ENCODE assay signal across 8 cellular contexts in the genomic region with DNA sequence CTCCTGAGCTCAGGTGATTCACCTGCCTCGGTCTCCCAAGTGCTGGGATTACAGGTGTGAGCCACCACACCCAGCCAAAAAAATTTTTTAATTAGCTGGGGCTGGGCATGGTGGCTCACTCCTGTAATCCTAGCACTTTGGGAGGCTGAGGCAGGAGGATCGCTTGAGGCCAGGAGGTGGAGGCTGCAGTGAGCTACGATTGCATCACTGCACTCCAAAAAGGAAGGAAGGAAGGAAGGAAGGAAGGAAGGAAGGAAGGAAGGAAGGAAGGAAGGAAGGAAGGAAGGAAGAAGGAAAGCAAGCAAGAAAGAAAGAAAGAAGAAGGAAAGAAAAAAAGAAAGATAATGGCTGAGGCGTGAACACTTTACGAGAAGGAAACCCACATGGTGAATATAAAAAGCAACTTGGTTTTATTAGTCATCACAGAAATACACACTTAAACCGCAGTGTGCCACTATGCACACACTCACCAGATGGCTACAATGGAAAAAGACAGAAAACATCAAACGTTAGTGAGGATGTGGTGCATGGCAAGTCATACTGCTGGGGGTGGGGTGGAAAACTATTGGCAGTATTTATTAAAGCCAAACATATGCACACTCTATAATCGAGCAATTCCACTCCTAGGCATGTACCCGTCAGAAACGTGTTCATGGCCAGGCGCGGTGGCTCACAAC. TPM values are rescaled to one million over a fixed set of nuclear protein-coding genes. Genes with fewer than 3 reads are reported as not detected.
DNase-seq lines count a peak whose midpoint lies in the region; ATAC-seq and TF ChIP-seq lines count a peak whose summit lies in the region.

No MANE protein-coding gene starts in this region.

- peaks cover 18% of the 10 kb centered on the region for H3K27me3 Mint-ChIP-seq in HFFc6 (ENCODE audit: insufficient read depth)

- no peak overlapping the region for H2BK120ac ChIP-seq in mesendoderm (ENCODE audit: low read depth, low read length)

- no TSS peak for BruUV-seq in mammary epithelial cell (replicated peaks; lab: Mats Ljungman, UMichigan)

- TF ChIP-seq CTCF in HFFc6 (IDR thresholded peaks at IDR 0.05) (peak; percentile 53), mammary epithelial cell (conservative IDR thresholded peaks at IDR 0.05 in 1 of 2, IDR thresholded peaks at IDR 0.05 in 1 of 2; ENCODE audit: extremely low read depth in 1 of 2, insufficient read depth in 1 of 2, low read depth in 1 of 2, low read length in 2 of 2) (no peak)

- no peak overlapping the region for H3K27ac Mint-ChIP-seq in HFFc6

- in situ Hi-C loops in mammary epithelial cell (cut with MboI; ENCODE audit: low sequenced_read_pairs in 2 of 2), result no loop called here

- no peak overlapping the region for H3K18ac ChIP-seq in mesendoderm (ENCODE audit: low read length)

- 76% methylated on average over 12 of the region's 12 CpGs for WGBS in mammary epithelial cell (ENCODE audit: low coverage, missing lambda C conversion rate)
- WGBS in mesendoderm (ENCODE audit: extremely low coverage, insufficient coverage, low lambda C conversion rate), result no CpG with 5 or more reads among the region's 12 CpGs

- H2AFZ ChIP-seq in mammary epithelial cell (ENCODE audit: low read depth, low read length), result no peak overlapping the region

- H3K56ac ChIP-seq in mesendoderm (ENCODE audit: low read length), result no peak overlapping the region

- H4K5ac ChIP-seq in mesendoderm (ENCODE audit: low read length), result no peak overlapping the region

- no peak overlapping the region for H4K8ac ChIP-seq in mesendoderm (ENCODE audit: low read depth, low read length)

- no peak overlapping the region for H3K4me2 ChIP-seq in mammary epithelial cell (ENCODE audit: insufficient read depth, low read depth, low read length)
- H3K4me2 ChIP-seq in mesendoderm (ENCODE audit: low read length), result no peak overlapping the region

- no peaks in the 10 kb centered on the region for H3K79me1 ChIP-seq in mesendoderm (ENCODE audit: low read length)

- no peaks in the 10 kb centered on the region for H3K36me3 Mint-ChIP-seq in HFFc6 (ENCODE audit: low read depth)

- H3K27ac ChIP-seq in mammary epithelial cell (ENCODE audit: insufficient read depth, low read depth, low read length) (no peak overlapping the region), mesendoderm (ENCODE audit: low read depth, low read length) (no peak overlapping the region)

- DNase-seq in HFFc6 (peak; percentile 92), T-helper 9 cell (peak; percentile 1), mammary epithelial cell (peak; percentile 54), NCI-H1436 treated with DMSO at 0.1 percent for 48 hours (lab: John Stamatoyannopoulos, UW) (no peak), mesendoderm (no peak)
- peak; percentile 32 for DNase-seq in stimulated activated CD8-positive, alpha-beta memory T cell treated with anti-CD3 and anti-CD28 coated beads, Interleukin-12 subunit alpha, Interleukin-12 subunit beta, amount 100 ng/mL, for 1 hour (ENCODE audit: low read depth)

- H3K36me3 ChIP-seq in mammary epithelial cell (ENCODE audit: insufficient read depth, low read length) (no peaks in the 10 kb centered on the region), mesendoderm (ENCODE audit: control insufficient read depth, insufficient read depth, low read length) (no peaks in the 10 kb centered on the region)

- H3K4ac ChIP-seq in mesendoderm (ENCODE audit: low read depth, low read length), result no peak overlapping the region

- no peaks in the 10 kb centered on the region for H4K20me1 ChIP-seq in mammary epithelial cell (ENCODE audit: insufficient read depth, low read length)

- H3K4me1 Mint-ChIP-seq in HFFc6 (ENCODE audit: low read depth), result peaks cover 41% of the 10 kb centered on the region

- no peaks in the 10 kb centered on the region for H3K27me3 ChIP-seq in mammary epithelial cell (ENCODE audit: insufficient read depth, low read length)
- H3K27me3 ChIP-seq in mesendoderm (ENCODE audit: insufficient read depth, low read length, poor library complexity), result no peaks in the 10 kb centered on the region

- H2AK5ac ChIP-seq in mesendoderm (ENCODE audit: low read length), result no peak overlapping the region

- H3K4me3 ChIP-seq in mammary epithelial cell (replicated peaks in 1 of 3; ENCODE audit: insufficient read depth in 1 of 3, low read depth in 2 of 3, low read length in 3 of 3) (no peak overlapping the region), mesendoderm (ENCODE audit: low read length) (no peak overlapping the region)

- H3K23ac ChIP-seq in mesendoderm (ENCODE audit: low read length), result no peak overlapping the region

- H2BK5ac ChIP-seq in mesendoderm (ENCODE audit: low read length), result no peak overlapping the region

- H3K9me3 Mint-ChIP-seq in HFFc6, result no peaks in the 10 kb centered on the region

- H3K9me3 ChIP-seq in mammary epithelial cell (replicated peaks; ENCODE audit: insufficient read depth, low read length), result no peaks in the 10 kb centered on the region

- intact Hi-C loops in mammary epithelial cell (cut with micrococcal nuclease), result loop anchor here (10.0 kb wide), 1 partner anchor 248 kb away; no protein-coding TSS in a partner anchor

- no peak overlapping the region for H2BK15ac ChIP-seq in mesendoderm (replicated peaks; ENCODE audit: low read depth)

- H3K4me3 Mint-ChIP-seq in HFFc6, result no peak overlapping the region; the same call in 1 of the 2 replicates

- dilution Hi-C loops in mammary epithelial cell (cut with HindIII; ENCODE audit: low sequenced_read_pairs), result no loop called here

- H3K4me1 ChIP-seq in mammary epithelial cell (ENCODE audit: insufficient read depth, low read length) (peaks cover 4% of the 10 kb centered on the region), mesendoderm (ENCODE audit: control insufficient read depth, low read depth, low read length) (no peaks in the 10 kb centered on the region)

- no peak overlapping the region for H3K9ac ChIP-seq in mammary epithelial cell (ENCODE audit: insufficient read depth, low read length)
- no peak overlapping the region for H3K9ac ChIP-seq in mesendoderm (ENCODE audit: low read length)

- ATAC-seq in HG03097 (IDR thresholded peaks at IDR 0.05; ENCODE audit: low FRiP score, unreplicated experiment) (no peak), HG02763 (IDR thresholded peaks at IDR 0.05; ENCODE audit: unreplicated experiment) (no peak)

- CTCF ChIA-PET in mammary epithelial cell (lab: Charles Lee; ENCODE audit: low non-redundant PET), result no interaction called here

- no peaks in the 10 kb centered on the region for H3K79me2 ChIP-seq in mammary epithelial cell (ENCODE audit: insufficient read depth, low read length)
- peaks cover 2% of the 10 kb centered on the region for H3K79me2 ChIP-seq in mesendoderm (ENCODE audit: control insufficient read depth, insufficient read depth, low read length)

RNA-seq across cellular contexts. Expression of a gene that starts 4.4 kb away (rescaled TPM):
- 1 to 10 TPM; 2.9 to 6.3 (median 4.4) TPM for total RNA-seq in HFFc6 (2021; fragmentation: NEBNext Ultra II Directional; extraction: Animal tissue kit (Norgen Biotek cat#: 25700))
- not detected for total RNA-seq in mammary epithelial cell
- not detected for polyA plus RNA-seq in mammary epithelial cell
- polyA minus RNA-seq in mammary epithelial cell, result not detected
- polyA plus RNA-seq in mesendoderm (2013, experiment 1 of 2), result 6.7 TPM
- polyA plus RNA-seq in mesendoderm (2013, experiment 2 of 2), result 7.7 TPM

RNA-seq across cellular contexts. Expression of a gene that starts 37.2 kb away (rescaled TPM):
- total RNA-seq in HFFc6 (2021; fragmentation: NEBNext Ultra II Directional; extraction: Animal tissue kit (Norgen Biotek cat#: 25700)), result not detected
- not detected for total RNA-seq in mammary epithelial cell
- polyA plus RNA-seq in mammary epithelial cell, result not detected
- not detected for polyA minus RNA-seq in mammary epithelial cell
- not detected for polyA plus RNA-seq in mesendoderm (2013, experiment 1 of 2)
- polyA plus RNA-seq in mesendoderm (2013, experiment 2 of 2), result not detected

RNA-seq across cellular contexts. Expression of a gene that starts 37.7 kb away (rescaled TPM):
- 10 to 100 TPM; 15.1 to 32.2 (median 28.7) TPM for total RNA-seq in HFFc6 (2021; fragmentation: NEBNext Ultra II Directional; extraction: Animal tissue kit (Norgen Biotek cat#: 25700))
- 1 to 10 TPM; 5.2 to 9.0 TPM for total RNA-seq in mammary epithelial cell
- polyA plus RNA-seq in mammary epithelial cell, result 7.3 TPM
- 14.8 TPM for polyA minus RNA-seq in mammary epithelial cell
- polyA plus RNA-seq in mesendoderm (2013, experiment 1 of 2), result 29.0 TPM
- 28.6 TPM for polyA plus RNA-seq in mesendoderm (2013, experiment 2 of 2)

Comparison
In these comparisons a context has a peak if more than half of its experiments do, and no peak if none do; other contexts are left out.
1. DNase-seq: peak in HFFc6 (single experiment), T-helper 9 cell (single experiment), mammary epithelial cell (single experiment) and stimulated activated CD8-positive, alpha-beta memory T cell treated with anti-CD3 and anti-CD28 coated beads, Interleukin-12 subunit alpha, Interleukin-12 subunit beta, amount 100 ng/mL, for 1 hour (single experiment); none in NCI-H1436 treated with DMSO at 0.1 percent for 48 hours (single experiment) and mesendoderm (single experiment).